8 cellular contexts compared by ENCODE assay signal in the genomic region with DNA sequence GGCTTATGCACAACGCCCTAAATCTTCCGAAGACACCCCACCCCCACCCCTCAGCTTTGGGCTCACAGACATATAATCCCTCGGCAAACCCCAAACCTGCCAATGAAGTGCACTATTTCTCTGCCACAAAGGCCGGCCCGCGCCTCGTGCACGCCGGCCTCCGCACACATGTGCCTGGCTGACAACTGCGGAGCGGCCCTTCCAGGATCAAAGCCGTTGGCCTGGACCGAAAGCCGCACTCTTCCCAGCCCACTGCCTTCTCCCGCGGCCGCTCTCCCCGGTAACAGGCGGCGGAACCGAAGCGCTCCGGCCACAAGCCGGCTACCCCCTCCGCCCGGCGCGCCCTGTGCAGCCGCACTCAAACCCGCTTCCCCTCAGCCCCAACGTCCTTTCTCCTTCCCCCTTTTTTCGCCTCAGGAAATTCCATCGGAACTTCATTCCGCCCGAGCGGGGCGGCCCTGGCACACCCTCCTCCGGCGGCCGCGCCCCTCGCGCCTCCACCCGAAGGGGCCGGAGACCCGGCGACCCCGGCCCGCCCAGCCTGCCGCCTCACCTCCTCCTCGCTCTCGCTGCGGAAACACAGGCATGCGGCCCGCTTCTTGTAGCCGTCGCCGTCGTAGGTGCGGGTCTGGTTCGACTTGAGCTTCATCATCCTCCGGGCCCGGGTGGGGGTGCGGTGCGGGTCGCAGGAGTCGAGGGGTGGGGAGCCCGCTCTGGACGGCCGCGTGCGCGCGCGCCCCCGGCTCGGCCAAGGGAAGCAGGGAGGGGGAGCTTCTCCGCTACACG. TPM values are rescaled to one million over a fixed set of nuclear protein-coding genes. Genes with fewer than 3 reads are reported as not detected.
DNase-seq lines count a peak whose midpoint lies in the region; ATAC-seq and TF ChIP-seq lines count a peak whose summit lies in the region.

No MANE protein-coding gene starts in this region.

- CTCF ChIA-PET in BJ (lab: Yijun Ruan, JAX): interaction anchor here (0.8 to 1.9 kb wide), 8 partner anchors 10 to 218 kb away, joined by 3 to 12 read pairs (median 3); partner anchors contain the start of gene SMIM29

- DNase-seq in BJ (ENCODE audit: low read depth): no peak
- DNase-seq in NCI-H69 (lab: John Stamatoyannopoulos, UW): peak; percentile 87
- DNase-seq in activated CD8-positive, alpha-beta memory T cell treated with anti-CD3 and anti-CD28 coated beads for 24 hours: peak; percentile 84
- DNase-seq in endodermal cell: peak; percentile 88
- DNase-seq in stimulated activated CD8-positive, alpha-beta memory T cell treated with anti-CD3 and anti-CD28 coated beads, Interleukin-2, amount 100 ng/mL, for 48 hours (ENCODE audit: low read depth in 2 of 2): peak; percentile 42 to 49

- peaks cover 9% of the 10 kb centered on the region for H3K4me1 Mint-ChIP-seq in endodermal cell

- peak overlapping the region; percentile 65 for H3K9ac ChIP-seq in endodermal cell (ENCODE audit: extremely low read depth, low read length, poor library complexity, severe bottlenecking)

- no peak for TF ChIP-seq CTCF in BJ (IDR thresholded peaks at IDR 0.05; ENCODE audit: insufficient read depth, low read depth, low read length)
- TF ChIP-seq CTCF in endodermal cell (conservative IDR thresholded peaks at IDR 0.05): no peak

- H3K9me3 Mint-ChIP-seq in endodermal cell: peaks cover 14% of the 10 kb centered on the region

- H3K36me3 ChIP-seq in BJ (ENCODE audit: control insufficient read depth, insufficient read depth, low read length) (no peaks in the 10 kb centered on the region), endodermal cell (ENCODE audit: control insufficient read depth, insufficient read depth, low read length) (no peaks in the 10 kb centered on the region)

- H3K4me1 ChIP-seq in endodermal cell (ENCODE audit: control insufficient read depth, insufficient read depth, low read length) (peaks cover 11% of the 10 kb centered on the region), mononuclear cell (ENCODE audit: insufficient read depth, low read length) (peaks cover 36% of the 10 kb centered on the region)

- H3K9me3 ChIP-seq in endodermal cell (ENCODE audit: control insufficient read depth, low read length) (peaks cover 9% of the 10 kb centered on the region), mononuclear cell (ENCODE audit: low read depth, low read length) (no peaks in the 10 kb centered on the region)

- H3K36me3 Mint-ChIP-seq in endodermal cell (ENCODE audit: low read depth): peaks cover 3% of the 10 kb centered on the region

- H3K27me3 Mint-ChIP-seq in endodermal cell (ENCODE audit: insufficient read depth): peaks cover 6% of the 10 kb centered on the region

- no peak overlapping the region for H3K27ac Mint-ChIP-seq in endodermal cell

- 0% methylated on average over 40 to 80 of the region's 80 CpGs for WGBS in endodermal cell (ENCODE audit: insufficient coverage in 1 of 2, insufficient read length in 1 of 2), 2 experiments

- H3K27me3 ChIP-seq in BJ (ENCODE audit: control insufficient read depth, insufficient read depth, low read length) (no peaks in the 10 kb centered on the region), endodermal cell (ENCODE audit: control insufficient read depth, insufficient read depth, low read length, poor library complexity, severe bottlenecking) (no peaks in the 10 kb centered on the region), mononuclear cell (ENCODE audit: insufficient read depth, low read length) (no peaks in the 10 kb centered on the region)

- POLR2A ChIA-PET in BJ (lab: Charles Lee): interaction anchor here (0.6 kb wide), 1 partner anchor 40 kb away, joined by 3 read pairs; no protein-coding TSS in a partner anchor

- H3K4me3 Mint-ChIP-seq in endodermal cell: no peak overlapping the region

- H3K4me3 ChIP-seq in BJ (ENCODE audit: low read depth, low read length) (peak overlapping the region; percentile 74), endodermal cell (ENCODE audit: low read length) (peak overlapping the region; percentile 87), mononuclear cell (ENCODE audit: low read length) (peak overlapping the region; percentile 88)

- peak overlapping the region; percentile 65 for H3K27ac ChIP-seq in endodermal cell (ENCODE audit: low read depth, low read length)

- peak; percentile 19 for ATAC-seq in GM19043 (IDR thresholded peaks at IDR 0.05; ENCODE audit: low read depth, unreplicated experiment)
- ATAC-seq in HG03342 (IDR thresholded peaks at IDR 0.05; ENCODE audit: unreplicated experiment): peak; percentile 30

RNA-seq across cellular contexts. Expression of gene NUDT3, which starts 0.6 kb away (rescaled TPM):
- polyA plus RNA-seq in BJ (2011; rRNA removed): 9.6 and 14.9 TPM in 2 replicates
- 12.1 and 12.5 TPM in 2 replicates for polyA minus RNA-seq in BJ (2011; rRNA and poly(A)+ RNA removed)
- total RNA-seq in endodermal cell (10 to 100 TPM; 22.8 to 24.7 TPM), mononuclear cell (23.8 TPM)
- polyA plus RNA-seq in endodermal cell (2013, experiment 1 of 2): 26.1 TPM
- polyA plus RNA-seq in endodermal cell (2013, experiment 2 of 2): 28.7 TPM

RNA-seq across cellular contexts. Expression of gene RPS10, which starts 34.0 kb away (rescaled TPM):
- 2,590 and 3,048 TPM in 2 replicates for polyA plus RNA-seq in BJ (2011; rRNA removed)
- polyA minus RNA-seq in BJ (2011; rRNA and poly(A)+ RNA removed): 602 and 1,164 TPM in 2 replicates
- total RNA-seq in endodermal cell: 1,000 to 10,000 TPM; 1,892 to 2,030 TPM
- 2,352 TPM for polyA plus RNA-seq in endodermal cell (2013, experiment 1 of 2)
- polyA plus RNA-seq in endodermal cell (2013, experiment 2 of 2): 2,233 TPM
- total RNA-seq in mononuclear cell: 4,222 TPM
